Comparison of ENCODE assay signal across 30 cellular contexts in the genomic region with DNA sequence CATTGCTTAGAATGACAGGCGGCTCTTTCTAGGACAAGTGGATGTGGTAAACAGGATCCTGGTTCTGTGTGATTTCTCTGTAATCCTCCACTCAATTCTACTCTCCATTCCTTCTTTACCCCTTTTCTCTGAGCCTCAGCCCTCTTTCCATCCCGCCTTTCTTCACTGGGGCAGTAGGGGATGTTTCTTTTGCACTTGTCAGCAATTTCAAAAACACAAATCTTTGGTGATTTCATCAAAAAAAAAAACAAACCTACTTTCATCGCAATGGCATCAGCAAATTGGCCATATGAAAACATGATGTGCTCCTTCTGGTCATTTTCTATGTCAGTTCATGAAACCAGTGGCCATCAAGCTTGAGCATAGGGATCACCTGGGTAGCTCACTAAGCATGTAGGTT.
"Had no signal": no experiment of that assay in that cellular context is flagged by ENCODE, and none has a peak within 500 bp of the region (broad histone marks: within the 10 kb centered on the region; RNA-seq: fewer than 3 reads in every experiment).

No MANE protein-coding gene starts in this region.

- H3K27me3 ChIP-seq: body of pancreas, esophagus muscularis mucosa, foreskin keratinocyte, gastrocnemius medialis, heart left ventricle had no signal

- ATAC-seq: activated CD4-positive, CD25-positive, alpha-beta regulatory T cell treated with anti-CD3 and anti-CD28 coated beads, Interleukin-2, amount 50 U/mL, for 24 hours; activated CD8-positive, alpha-beta T cell treated with anti-CD3 and anti-CD28 coated beads for 36 hours; activated T-cell treated with anti-CD3 and anti-CD28 coated beads, Interleukin-2, amount 50 U/mL, for 4 hours; activated T-helper 17 cell treated with anti-CD3 and anti-CD28 coated beads, Interleukin-2, amount 50 U/mL, for 72 hours; body of pancreas; effector memory CD8-positive, alpha-beta T cell; foreskin keratinocyte; gastrocnemius medialis; heart left ventricle had no signal

- H3K4me3 Mint-ChIP-seq: activated B cell treated with CpG ODN at 0.5 μM for 24 hours; activated CD8-positive, alpha-beta T cell treated with anti-CD3 and anti-CD28 coated beads for 36 hours; activated naive CD8-positive, alpha-beta T cell; activated T-cell treated with anti-CD3 and anti-CD28 coated beads, Interleukin-2, amount 50 U/mL, for 4 hours; activated T-helper 17 cell treated with anti-CD3 and anti-CD28 coated beads, Interleukin-2, amount 50 U/mL, for 72 hours; effector memory CD8-positive, alpha-beta T cell had no signal

- H3K27me3 Mint-ChIP-seq: activated B cell treated with CpG ODN at 0.5 μM for 24 hours; activated CD8-positive, alpha-beta T cell treated with anti-CD3 and anti-CD28 coated beads for 36 hours; activated naive CD8-positive, alpha-beta T cell; activated T-helper 17 cell treated with anti-CD3 and anti-CD28 coated beads, Interleukin-2, amount 50 U/mL, for 72 hours; effector memory CD8-positive, alpha-beta T cell had no signal

- H3K4me1 Mint-ChIP-seq: activated T-helper 17 cell treated with anti-CD3 and anti-CD28 coated beads, Interleukin-2, amount 50 U/mL, for 72 hours had no signal

- FAIRE-seq: colon had no signal

- H3K36me3 ChIP-seq: gastrocnemius medialis, heart left ventricle had no signal

- H3K9me3 ChIP-seq: body of pancreas, esophagus muscularis mucosa, gastrocnemius medialis, heart left ventricle had no signal

- H3K4me1 ChIP-seq: body of pancreas, esophagus muscularis mucosa, gastrocnemius medialis had no signal

- H3K4me3 ChIP-seq: body of pancreas, esophagus muscularis mucosa, gastrocnemius medialis, heart left ventricle had no signal

- H3K9me3 Mint-ChIP-seq: activated B cell treated with CpG ODN at 0.5 μM for 24 hours; activated CD8-positive, alpha-beta T cell treated with anti-CD3 and anti-CD28 coated beads for 36 hours; activated T-cell treated with anti-CD3 and anti-CD28 coated beads, Interleukin-2, amount 50 U/mL, for 4 hours; activated T-helper 17 cell treated with anti-CD3 and anti-CD28 coated beads, Interleukin-2, amount 50 U/mL, for 72 hours; effector memory CD8-positive, alpha-beta T cell had no signal

- H3K27ac Mint-ChIP-seq: activated B cell treated with CpG ODN at 0.5 μM for 24 hours; activated CD8-positive, alpha-beta T cell treated with anti-CD3 and anti-CD28 coated beads for 36 hours; activated naive CD8-positive, alpha-beta T cell; activated T-helper 17 cell treated with anti-CD3 and anti-CD28 coated beads, Interleukin-2, amount 50 U/mL, for 72 hours; effector memory CD8-positive, alpha-beta T cell had no signal

- DNase-seq: activated B cell treated with CpG ODN at 0.5 μM for 24 hours; activated CD4-positive, alpha-beta T cell treated with anti-CD3 and anti-CD28 coated beads for 48 hours; activated CD4-positive, alpha-beta T cell treated with anti-CD3 and anti-CD28 coated beads, Interleukin-2, amount 50 U/mL, for 1 hour; activated CD4-positive, alpha-beta T cell treated with anti-CD3 and anti-CD28 coated beads, Interleukin-2, amount 50 U/mL, for 48 hours; activated CD8-positive, alpha-beta memory T cell treated with anti-CD3 and anti-CD28 coated beads for 24 hours; activated CD8-positive, alpha-beta T cell treated with anti-CD3 and anti-CD28 coated beads for 36 hours; activated effector memory CD4-positive, alpha-beta T cell treated with Interleukin-2 at 50 U/mL for 16 hours; activated gamma-delta T cell treated with Interleukin-2 at 50 U/mL for 16 hours; activated naive CD4-positive, alpha-beta T cell treated with anti-CD3 and anti-CD28 coated beads, Interleukin-2, amount 50 U/mL, for 16 hours; activated naive CD4-positive, alpha-beta T cell treated with Interleukin-2 at 50 U/mL for 16 hours; activated T-cell treated with anti-CD3 and anti-CD28 coated beads, Interleukin-2, amount 50 U/mL, for 4 hours; amygdala; aorta; caudate nucleus; cortex of kidney; dermis blood vessel endothelial cell; effector CD4-positive, alpha-beta T cell; effector memory CD8-positive, alpha-beta T cell; erythroblast; foreskin keratinocyte; gastrocnemius medialis; glutamatergic neuron; heart left ventricle; T-helper 2 cell had no signal

- H3K27ac ChIP-seq: body of pancreas, esophagus muscularis mucosa, foreskin keratinocyte, gastrocnemius medialis, heart left ventricle had no signal
